In the genomic region with DNA sequence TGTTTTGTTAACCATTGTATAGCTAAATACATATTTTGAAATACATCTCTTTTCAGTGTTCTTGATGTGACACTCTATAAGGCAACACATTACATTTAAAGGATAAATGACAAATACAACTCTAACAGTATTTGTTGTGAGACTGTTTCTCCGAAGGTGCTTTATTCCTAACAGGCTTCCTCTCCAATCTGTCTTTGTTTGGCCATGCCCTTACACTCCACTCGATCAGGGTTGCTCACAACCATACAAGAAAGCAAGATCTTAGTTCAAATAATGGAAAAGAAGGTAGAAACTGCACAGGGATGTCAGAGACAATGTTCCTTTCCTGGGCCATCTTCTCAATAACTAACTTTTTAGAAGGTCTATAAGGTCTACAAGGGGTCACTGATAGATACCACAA, we compare ENCODE assay signal across 13 cellular contexts.
"Had no signal": no experiment of that assay in that cellular context is flagged by ENCODE, and none has a peak within 500 bp of the region (broad histone marks: within the 10 kb centered on the region; RNA-seq: fewer than 3 reads in every experiment).

No MANE protein-coding gene starts in this region.

- H3K27me3 ChIP-seq: testis had no signal

- H3K4me1 ChIP-seq: testis had no signal

- H3K4me3 Mint-ChIP-seq: activated CD4-positive, alpha-beta T cell treated with anti-CD3 and anti-CD28 coated beads, Interleukin-2, amount 10 ng/mL, durations not matched to agents 7 days and 5 days; brain; stimulated activated naive CD8-positive, alpha-beta T cell treated with anti-CD3 and anti-CD28 coated beads, Interleukin-15, amount 100 ng/mL, for 72 hours; T-helper 17 cell had no signal

- ATAC-seq: left cardiac atrium; naive thymus-derived CD4-positive, alpha-beta T cell; stimulated activated naive CD8-positive, alpha-beta T cell treated with anti-CD3 and anti-CD28 coated beads, Interleukin-15, amount 100 ng/mL, for 72 hours; T-helper 17 cell had no signal

- H3K9me3 ChIP-seq: testis had no signal

- H3K27ac Mint-ChIP-seq: activated CD4-positive, alpha-beta T cell treated with anti-CD3 and anti-CD28 coated beads, Interleukin-2, amount 10 ng/mL, durations not matched to agents 7 days and 5 days; naive thymus-derived CD4-positive, alpha-beta T cell; stimulated activated naive CD8-positive, alpha-beta T cell treated with anti-CD3 and anti-CD28 coated beads, Interleukin-15, amount 100 ng/mL, for 72 hours; T-helper 17 cell had no signal

- H3K4me1 Mint-ChIP-seq: stimulated activated naive CD8-positive, alpha-beta T cell treated with anti-CD3 and anti-CD28 coated beads, Interleukin-15, amount 100 ng/mL, for 72 hours had no signal

- H3K4me3 ChIP-seq: lung, testis had no signal

- DNase-seq: activated CD4-positive, alpha-beta T cell treated with anti-CD3 and anti-CD28 coated beads, Interleukin-2, amount 10 ng/mL, durations not matched to agents 7 days and 5 days; activated CD4-positive, CD25-positive, alpha-beta regulatory T cell; activated naive CD4-positive, alpha-beta T cell treated with anti-CD3 and anti-CD28 coated beads, Interleukin-2, amount 50 U/mL, for 16 hours; effector memory CD4-positive, alpha-beta T cell; left cardiac atrium; naive thymus-derived CD4-positive, alpha-beta T cell; stimulated activated CD4-positive, alpha-beta T cell treated with anti-CD3 and anti-CD28 coated beads, Interleukin-15, amount 100 ng/mL, for 24 hours; stimulated activated CD4-positive, alpha-beta T cell treated with anti-CD3 and anti-CD28 coated beads, Interleukin-4, amount 100 ng/mL, for 24 hours; stimulated activated naive CD8-positive, alpha-beta T cell treated with anti-CD3 and anti-CD28 coated beads, Interleukin-15, amount 100 ng/mL, for 72 hours; T-helper 17 cell; testis had no signal

- H3K9me3 Mint-ChIP-seq: stimulated activated naive CD8-positive, alpha-beta T cell treated with anti-CD3 and anti-CD28 coated beads, Interleukin-15, amount 100 ng/mL, for 72 hours had no signal

- H3K27ac ChIP-seq: testis had no signal

- H3K27me3 Mint-ChIP-seq: activated CD4-positive, alpha-beta T cell treated with anti-CD3 and anti-CD28 coated beads, Interleukin-2, amount 10 ng/mL, durations not matched to agents 7 days and 5 days; brain; naive thymus-derived CD4-positive, alpha-beta T cell; stimulated activated naive CD8-positive, alpha-beta T cell treated with anti-CD3 and anti-CD28 coated beads, Interleukin-15, amount 100 ng/mL, for 72 hours; T-helper 17 cell had no signal
